ENCODE assay signal across 8 cellular contexts in genomic region chr1:27872059-27872801, GRCh38. TPM values are rescaled to one million over a fixed set of nuclear protein-coding genes. Genes with fewer than 3 reads are reported as not detected.
DNase-seq lines count a peak whose midpoint lies in the region; ATAC-seq and TF ChIP-seq lines count a peak whose summit lies in the region.

Gene THEMIS2 (plus strand): TSS chr1:27872544. CDS start chr1:27872572, 28 bp downstream.

- TF ChIP-seq CTCF in uterus (IDR thresholded peaks at IDR 0.05) = no peak

- H3K4me1 ChIP-seq in right cardiac atrium (ENCODE audit: control insufficient read depth, insufficient read depth, low read length) (peaks cover 4% of the 10 kb centered on the region), rectal smooth muscle tissue (ENCODE audit: control insufficient read depth, insufficient read depth, low read length) (peaks cover 2% of the 10 kb centered on the region), uterus (peaks cover 0 to 4% of the 10 kb centered on the region in 2 donors)

- DNase-seq in D341Med (ENCODE audit: low spot score) = peak; percentile 93
- DNase-seq in right cardiac atrium = peak; percentile 74 to 92 (median 91)
- peak; percentile 37 to 46 for DNase-seq in uterus

- WGBS in adipose tissue, 3 donors = 9 to 15% (median 15%) methylated on average over 32 to 53 of the region's 53 CpGs
- WGBS in right cardiac atrium = 10% methylated on average over 53 of the region's 53 CpGs

- intact Hi-C loops in T-helper 1 cell treated with Interleukin-12 subunit alpha and Interleukin-12 subunit beta and Interleukin-4 antibody, amounts not matched to agents 30 ng/mL and 1 ng/mL, for 36 hours (cut with micrococcal nuclease) = loop anchor here (1.0 kb wide), 3 partner anchors 87 to 363 kb away; partner anchors contain the start of genes EYA3 and XKR8
- intact Hi-C loops in right cardiac atrium (cut with DNase I) = no loop called here
- intact Hi-C loops in uterus (cut with DNase I; ENCODE audit: low total_unique reads) = no loop called here

- peak within 1 kb of the TSS; percentile 35 for H3K27ac ChIP-seq in adipose tissue (ENCODE audit: low read depth, low read length)
- H3K27ac ChIP-seq in right cardiac atrium (ENCODE audit: low read length) = no peak within 1 kb of the TSS
- H3K27ac ChIP-seq in rectal smooth muscle tissue (ENCODE audit: low read depth, low read length) = peak within 1 kb of the TSS; percentile 53
- peak within 1 kb of the TSS; percentile 28 to 32 for H3K27ac ChIP-seq in uterus

- H3K4me3 ChIP-seq in right cardiac atrium (ENCODE audit: low read length) (peak within 1 kb of the TSS; percentile 53), rectal smooth muscle tissue (ENCODE audit: low read length) (peak within 1 kb of the TSS; percentile 79), uterus (peak within 1 kb of the TSS; percentile 46 to 51)

- TF ChIP-seq POLR2A in uterus (IDR thresholded peaks at IDR 0.05) = peak; percentile 39 to 53

- peak; percentile 35 for ATAC-seq in HG03045 (IDR thresholded peaks at IDR 0.05; ENCODE audit: unreplicated experiment)
- peak; percentile 90 to 91 for ATAC-seq in right cardiac atrium
- ATAC-seq in GM21528 (IDR thresholded peaks at IDR 0.05; ENCODE audit: low FRiP score, unreplicated experiment) = no peak

- H3K36me3 ChIP-seq in rectal smooth muscle tissue (ENCODE audit: control insufficient read depth, insufficient read depth, low read length) = no peaks in the 10 kb centered on the region
- H3K36me3 ChIP-seq in uterus = no peaks in the 10 kb centered on the region

- peak within 1 kb of the TSS; percentile 50 for H3K9ac ChIP-seq in rectal smooth muscle tissue (ENCODE audit: low read length)

- H3K27me3 ChIP-seq in right cardiac atrium (ENCODE audit: control insufficient read depth, insufficient read depth) (no peaks in the 10 kb centered on the region), rectal smooth muscle tissue (ENCODE audit: control insufficient read depth, insufficient read depth, low read length) (no peaks in the 10 kb centered on the region), uterus (no peaks in the 10 kb centered on the region)

- no peaks in the 10 kb centered on the region for H3K9me3 ChIP-seq in right cardiac atrium (ENCODE audit: control insufficient read depth, low read length)
- H3K9me3 ChIP-seq in uterus = no peaks in the 10 kb centered on the region

RNA-seq across cellular contexts. Expression of gene THEMIS2, which starts in this region (rescaled TPM):
- total RNA-seq in T-helper 1 cell treated with Interleukin-12 subunit alpha and Interleukin-12 subunit beta and Interleukin-4 antibody, amounts not matched to agents 30 ng/mL and 1 ng/mL, for 36 hours = 79.0 and 99.0 TPM in 2 replicates
- 10 to 100 TPM in 2 of 3 donors, 1 to 10 TPM in 1; 4.8 to 38.9 (median 26.1) TPM for polyA plus RNA-seq in adipose tissue
- 10 to 100 TPM in 1 of 4 donors, 1 to 10 TPM in 3; 7.6 to 10.1 (median 9.3) TPM for total RNA-seq in right cardiac atrium
- 5.1 TPM for polyA plus RNA-seq in right cardiac atrium
- total RNA-seq in uterus = 10 to 100 TPM in 2 of 4 donors, 1 to 10 TPM in 2; 5.1 to 28.9 (median 15.8) TPM

Comparison
In these comparisons a context has a peak if more than half of its experiments do, and no peak if none do; other contexts are left out.
1. DNase-seq: peak in every context shown above with its lines; median percentile 93 in D341Med; 91 in right cardiac atrium; 42 in uterus.